9 cellular contexts compared by ENCODE assay signal in genomic region chr7:116588225-116588624, GRCh38.
A peak's percentile ranks its signal among the peaks of the same experiment; 100 is the strongest.
DNase-seq lines count a peak whose midpoint lies in the region; ATAC-seq, FAIRE-seq and TF ChIP-seq lines count a peak whose summit lies in the region.
"Had no signal": no experiment of that assay in that cellular context is flagged by ENCODE, and none has a peak within 500 bp of the region (broad histone marks: within the 10 kb centered on the region; RNA-seq: fewer than 3 reads in every experiment).

No MANE protein-coding gene starts in this region.

- SMC1A ChIA-PET in GM12878 (lab: Charles Lee; ENCODE audit: uncharacterized antibody, unreplicated experiment) = interaction anchor here (0.6 to 6.3 kb wide), 7 partner anchors 14 to 449 kb away, joined by 3 to 156 read pairs (median 4); no protein-coding TSS in a partner anchor

- H3K27me3 ChIP-seq in GM12878 (replicated peaks in 1 of 2; ENCODE audit: control insufficient read depth in 2 of 2, insufficient read depth in 2 of 2, low read length in 1 of 2) = peaks cover 0 to 2% of the 10 kb centered on the region in 2 experiments; a peak in 2 of 4 replicates
- H3K27me3 ChIP-seq in H9 (ENCODE audit: insufficient read depth, low read length) = no peaks in the 10 kb centered on the region
- peaks cover 3% of the 10 kb centered on the region for H3K27me3 ChIP-seq in CD8-positive, alpha-beta memory T cell (ENCODE audit: insufficient read depth, low read length, poor library complexity, severe bottlenecking)

- WGBS in GM12878 (ENCODE audit: insufficient coverage, insufficient replicate concordance, low lambda C conversion rate, missing lambda C conversion rate) = 2% methylated on average over 2 of the region's 2 CpGs
- no CpG with 5 or more reads among the region's 2 CpGs for WGBS in H9 (ENCODE audit: extremely low coverage, insufficient read length, low lambda C conversion rate)

- H3K27ac ChIP-seq in GM12878 (ENCODE audit: control insufficient read depth, insufficient read depth) = no peak overlapping the region
- H3K27ac ChIP-seq in H9 (ENCODE audit: insufficient read length, low read depth, low read length) = no peak overlapping the region
- H3K27ac ChIP-seq in CD8-positive, alpha-beta memory T cell (ENCODE audit: low read depth, low read length) = no peak overlapping the region

- no peak overlapping the region for H2BK15ac ChIP-seq in H9 (ENCODE audit: low read depth, low read length)

- DNase-seq in LHCN-M2 (ENCODE audit: low read depth) (peak; percentile 97), GM12878 (ENCODE audit: low read depth, low spot score) (no peak), renal cortical epithelial cell (ENCODE audit: low read depth) (peak; percentile 65), H9 (no peak), HTR-8/SVneo (ENCODE audit: insufficient read length, low spot score) (no peak)
- DNase-seq in CD8-positive, alpha-beta memory T cell = no peak

- POLR2A ChIA-PET in GM12878 (lab: Charles Lee) = no interaction called here
- POLR2A ChIA-PET in CD8-positive, alpha-beta memory T cell (lab: Charles Lee) = no interaction called here

- H2AK5ac ChIP-seq in H9 (ENCODE audit: insufficient read length, low read length) = no peak overlapping the region

- H4K20me1 ChIP-seq in GM12878 (ENCODE audit: control insufficient read depth, insufficient read depth) (no peaks in the 10 kb centered on the region), H9 (ENCODE audit: control insufficient read depth, insufficient read depth, insufficient read length) (no peaks in the 10 kb centered on the region)

- no peak for TF ChIP-seq CTCF in GM12878 (IDR thresholded peaks at IDR 0.05 in 2 of 3, conservative IDR thresholded peaks at IDR 0.05 in 1 of 3; ENCODE audit: control insufficient read depth in 2 of 3, extremely low read depth in 1 of 3, insufficient read depth in 1 of 3, low read depth in 3 of 3, low read length in 3 of 3)
- no peak for TF ChIP-seq CTCF in H9 (conservative IDR thresholded peaks at IDR 0.05)

- no peak overlapping the region for H2BK12ac ChIP-seq in H9 (ENCODE audit: insufficient read length, low read depth, low read length)

- no peak overlapping the region for H2BK120ac ChIP-seq in H9 (ENCODE audit: low read depth, low read length, poor library complexity, severe bottlenecking)

- RAD21 ChIA-PET in GM12878 (lab: Charles Lee; ENCODE audit: unreplicated experiment) = interaction anchor here (1.0 to 2.8 kb wide), 7 partner anchors 16 to 452 kb away, joined by 3 to 50 read pairs (median 7); no protein-coding TSS in a partner anchor

- H3K36me3 ChIP-seq in GM12878 (ENCODE audit: control insufficient read depth in 2 of 2, insufficient read depth in 2 of 2, low read length in 1 of 2) = no peaks in the 10 kb centered on the region
- no peaks in the 10 kb centered on the region for H3K36me3 ChIP-seq in CD8-positive, alpha-beta memory T cell (ENCODE audit: insufficient read depth, low read length)

- no peak overlapping the region for H3K4me3 Mint-ChIP-seq in H9
- no peak overlapping the region for H3K4me3 Mint-ChIP-seq in CD8-positive, alpha-beta memory T cell
- H3K4me3 Mint-ChIP-seq: T-helper 1 cell treated with Interleukin-12 subunit alpha and Interleukin-12 subunit beta and Interleukin-4 antibody, amounts not matched to agents 30 μg/mL and 1 μg/mL, for 36 hours had no signal

- no peak for TF ChIP-seq EP300 in GM12878 (IDR thresholded peaks at IDR 0.05; ENCODE audit: borderline replicate concordance in 1 of 2, control insufficient read depth in 1 of 2, low read depth in 2 of 2, low read length in 2 of 2)

- H3K9me3 Mint-ChIP-seq in H9 = no peaks in the 10 kb centered on the region
- no peaks in the 10 kb centered on the region for H3K9me3 Mint-ChIP-seq in CD8-positive, alpha-beta memory T cell
- H3K9me3 Mint-ChIP-seq: T-helper 1 cell treated with Interleukin-12 subunit alpha and Interleukin-12 subunit beta and Interleukin-4 antibody, amounts not matched to agents 30 μg/mL and 1 μg/mL, for 36 hours had no signal

- FAIRE-seq in GM12878 (lab: Jason Lieb, UNC) (no peak), HTR-8/SVneo (lab: Jason Lieb, UNC) (no peak)

- H3K4me1 ChIP-seq in GM12878 (ENCODE audit: control insufficient read depth, insufficient read depth, low read length) = peaks cover 31% of the 10 kb centered on the region
- no peaks in the 10 kb centered on the region; the same call in 1 of the 2 replicates for H3K4me1 ChIP-seq in H9 (ENCODE audit: insufficient read depth, low read length)
- peaks cover under 1% of the 10 kb centered on the region for H3K4me1 ChIP-seq in CD8-positive, alpha-beta memory T cell (ENCODE audit: insufficient read depth, low read length)

- H3K79me2 ChIP-seq in GM12878 (ENCODE audit: control insufficient read depth, insufficient read depth, low read length) (no peaks in the 10 kb centered on the region), H9 (ENCODE audit: insufficient read depth, low read length) (no peaks in the 10 kb centered on the region)

- H3T11ph ChIP-seq in H9 (ENCODE audit: low read length) = no peak overlapping the region

- no peaks in the 10 kb centered on the region; the same call in 2 of the 3 replicates for H3K9me3 ChIP-seq in GM12878 (replicated peaks; ENCODE audit: control insufficient read depth, insufficient read depth, low read length)
- H3K9me3 ChIP-seq in H9 (ENCODE audit: control insufficient read depth, low read depth, low read length) = no peaks in the 10 kb centered on the region
- H3K9me3 ChIP-seq in CD8-positive, alpha-beta memory T cell (ENCODE audit: low read length) = no peaks in the 10 kb centered on the region

- H2BK20ac ChIP-seq in H9 (ENCODE audit: low read depth, low read length, poor library complexity, severe bottlenecking) = no peak overlapping the region

- H3K27ac Mint-ChIP-seq in H9 = no peak overlapping the region; a peak in 1 of 7 replicates
- H3K27ac Mint-ChIP-seq in CD8-positive, alpha-beta memory T cell = peak overlapping the region in 1 of 8 donors; percentile 64

- no peak overlapping the region for H3K56ac ChIP-seq in H9 (ENCODE audit: insufficient read length, low read depth, low read length)

- peak; percentile 13; the same call in 1 of the 2 replicates for TF ChIP-seq RAD21 in GM12878 (IDR thresholded peaks at IDR 0.05; ENCODE audit: insufficient read depth, low read depth, low read length)

- H2BK5ac ChIP-seq in H9 (ENCODE audit: insufficient read length, low read length) = no peak overlapping the region

- H3K9ac ChIP-seq in GM12878 (ENCODE audit: control insufficient read depth, insufficient read depth, low read length) (no peak overlapping the region; the same call in 1 of the 2 replicates), H9 (ENCODE audit: extremely low read depth, insufficient read length, low read length) (no peak overlapping the region)

- in situ Hi-C loops in GM12878 (cut with MboI) = no loop called here

- H3K4me1 Mint-ChIP-seq in H9 = peaks cover 16 to 19% of the 10 kb centered on the region in 2 experiments
- H3K4me1 Mint-ChIP-seq in CD8-positive, alpha-beta memory T cell = peaks cover 13 to 29% (median 25%) of the 10 kb centered on the region in 3 donors

- intact Hi-C loops in GM12878 (cut with micrococcal nuclease; ENCODE audit: unreplicated experiment) = loop anchor here (1.0 to 10.0 kb wide), 2 partner anchors 62 to 453 kb away; no protein-coding TSS in a partner anchor

- no peak overlapping the region for H3K4ac ChIP-seq in H9 (ENCODE audit: low read depth, low read length)

- H3K4me3 ChIP-seq in GM12878 = no peak overlapping the region
- no peak overlapping the region for H3K4me3 ChIP-seq in CD8-positive, alpha-beta memory T cell (ENCODE audit: low read length)

- H2AFZ ChIP-seq in GM12878 (ENCODE audit: control insufficient read depth, low read depth, low read length) = peak overlapping the region; percentile 20
- H2AFZ ChIP-seq in H9 (ENCODE audit: low read length) = no peak overlapping the region

- H3K14ac ChIP-seq in H9 (ENCODE audit: insufficient read depth, low read length) = no peak overlapping the region

- CTCF ChIA-PET in GM12878 (lab: Yijun Ruan, JAX) = interaction anchor here (0.8 to 7.1 kb wide), 14 partner anchors 12 to 415 kb away, joined by 3 to 119 read pairs (median 6); partner anchors contain the start of gene CAV1
- CTCF ChIA-PET in CD8-positive, alpha-beta memory T cell (lab: Charles Lee) = interaction anchor here (1.1 to 2.3 kb wide), 3 partner anchors 62 to 332 kb away, joined by 3 to 7 read pairs (median 4); no protein-coding TSS in a partner anchor

- no peak overlapping the region for H3K23ac ChIP-seq in H9 (ENCODE audit: insufficient read length, low read depth, low read length)

- ATAC-seq in GM18498 (IDR thresholded peaks at IDR 0.05; ENCODE audit: unreplicated experiment) (peak; percentile 55), GM21576 (IDR thresholded peaks at IDR 0.05; ENCODE audit: unreplicated experiment) (peak; percentile 43), GM12878 (peak; percentile 65)

- H3K79me1 ChIP-seq in H9 (ENCODE audit: insufficient read depth, low read depth, low read length, poor library complexity, severe bottlenecking) = no peaks in the 10 kb centered on the region

- no peak overlapping the region for H4K8ac ChIP-seq in H9 (replicated peaks; ENCODE audit: insufficient read length, low read depth, low read length)

- H3K27me3 Mint-ChIP-seq in H9 (ENCODE audit: low read depth) = no peaks in the 10 kb centered on the region
- peaks cover 9 to 23% of the 10 kb centered on the region in 2 donors for H3K27me3 Mint-ChIP-seq in CD8-positive, alpha-beta memory T cell

- H3K4me2 ChIP-seq in GM12878 (ENCODE audit: control insufficient read depth, insufficient read depth) (peak overlapping the region; percentile 15), H9 (ENCODE audit: insufficient read depth, insufficient read length, low read length) (no peak overlapping the region)

- no peak overlapping the region for H4K91ac ChIP-seq in H9 (ENCODE audit: insufficient read length, low read depth, low read length)

- no peak overlapping the region for H3K18ac ChIP-seq in H9 (ENCODE audit: insufficient read length, low read depth, low read length)

- H3K36me3 Mint-ChIP-seq in H9 (ENCODE audit: insufficient read depth in 1 of 3, low read depth in 3 of 3) = no peaks in the 10 kb centered on the region
- no peaks in the 10 kb centered on the region for H3K36me3 Mint-ChIP-seq in CD8-positive, alpha-beta memory T cell

- no peak overlapping the region for H4K5ac ChIP-seq in H9 (ENCODE audit: insufficient read length, low read depth, low read length)

- no peak for TF ChIP-seq POLR2A in GM12878 (IDR thresholded peaks at IDR 0.05; ENCODE audit: low read depth, low read length)

- no TSS peak for BruUV-seq in GM12878 (replicated peaks; lab: Mats Ljungman, UMichigan)

- no peaks in the 10 kb centered on the region for H3K23me2 ChIP-seq in H9 (ENCODE audit: insufficient read length, low read depth, low read length, poor library complexity, severe bottlenecking)

TF ChIP-seq in GM12878, 131 proteins besides CTCF, POLR2A, EP300 and RAD21 (continues in another document):
- no peak for TF ChIP-seq ZNF24 (IDR thresholded peaks at IDR 0.05)
- no peak for TF ChIP-seq SREBF1 (IDR thresholded peaks at IDR 0.05; ENCODE audit: low read length)
- TF ChIP-seq, protein P1, sequence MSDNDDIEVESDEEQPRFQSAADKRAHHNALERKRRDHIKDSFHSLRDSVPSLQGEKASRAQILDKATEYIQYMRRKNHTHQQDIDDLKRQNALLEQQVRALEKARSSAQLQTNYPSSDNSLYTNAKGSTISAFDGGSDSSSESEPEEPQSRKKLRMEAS (IDR thresholded peaks at IDR 0.05; ENCODE audit: low read depth, low read length) = no peak
- 0 out of 2 replicates have a peak, but pooled peaks have one; percentile 37 for TF ChIP-seq IKZF1 (conservative IDR thresholded peaks at IDR 0.05)

Comparison
In these comparisons a context has a peak if more than half of its experiments do, and no peak if none do; other contexts are left out.
1. DNase-seq: peak in LHCN-M2 (single experiment) and renal cortical epithelial cell (single experiment); none in GM12878 (single experiment), H9 (single experiment), HTR-8/SVneo (single experiment) and CD8-positive, alpha-beta memory T cell (0 of 5).
2. Peak in every context shown above with its lines, with median percentiles within 50 percentile points of each other: ATAC-seq.